In the genomic region with DNA sequence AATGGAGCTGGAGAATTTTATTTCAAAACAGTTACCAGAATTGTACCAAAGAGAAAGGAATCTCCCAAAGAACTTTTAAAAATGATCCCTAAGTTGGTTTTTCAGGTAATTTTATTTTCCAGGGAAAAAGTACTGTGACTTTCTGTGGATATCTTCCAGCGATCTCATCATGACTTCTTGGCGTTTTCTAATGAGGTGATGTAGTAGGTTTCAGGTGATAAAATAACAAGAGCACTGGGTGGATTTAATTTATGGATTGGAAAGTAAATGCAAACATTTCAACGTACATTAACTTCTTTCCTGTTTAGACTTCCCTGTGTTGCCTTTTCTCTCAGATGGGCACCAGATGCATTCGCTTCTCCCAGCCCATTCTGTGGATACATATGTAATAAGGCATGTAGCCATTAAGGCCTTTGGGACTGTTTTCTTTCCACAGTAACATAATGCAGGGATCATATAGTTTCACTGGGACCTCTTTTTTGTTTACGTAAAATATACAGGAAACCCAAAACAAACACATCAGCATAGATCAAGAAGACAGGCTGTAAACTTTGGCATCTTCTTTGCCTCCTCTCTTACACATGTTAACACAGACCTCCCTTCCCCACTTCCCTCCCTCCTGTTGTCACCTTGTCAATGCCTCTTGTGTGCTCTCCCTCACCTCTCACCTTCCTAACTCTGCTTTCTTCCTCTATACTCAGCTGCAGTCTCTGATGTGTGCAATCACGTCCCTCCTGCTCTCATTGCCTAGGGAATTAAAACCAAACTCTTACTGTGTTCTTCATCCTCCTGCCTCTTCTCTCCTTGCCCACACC, we compare ENCODE assay signal across 31 cellular contexts. TPM values are rescaled to one million over a fixed set of nuclear protein-coding genes. Genes with fewer than 3 reads are reported as not detected.
A peak's percentile ranks its signal among the peaks of the same experiment; 100 is the strongest.
DNase-seq lines count a peak whose midpoint lies in the region; ATAC-seq and TF ChIP-seq lines count a peak whose summit lies in the region.
"Had no signal": no experiment of that assay in that cellular context is flagged by ENCODE, and none has a peak within 500 bp of the region (broad histone marks: within the 10 kb centered on the region; RNA-seq: fewer than 3 reads in every experiment).

No MANE protein-coding gene starts in this region.

- H3K36me3 ChIP-seq in subcutaneous abdominal adipose tissue (ENCODE audit: control insufficient read depth in 5 of 5, insufficient read depth in 5 of 5, low read length in 5 of 5) (peaks cover 0 to 20% (median 5%) of the 10 kb centered on the region in 5 donors), upper lobe of left lung (no peaks in the 10 kb centered on the region), gastrocnemius medialis (no peaks in the 10 kb centered on the region)
- H3K36me3 ChIP-seq: esophagus muscularis mucosa, spleen, vagina had no signal

- peak overlapping the region; percentile 80 for H3K27ac Mint-ChIP-seq in chondrocyte (ENCODE audit: unreplicated experiment)
- H3K27ac Mint-ChIP-seq: activated naive CD8-positive, alpha-beta T cell treated with anti-CD3 and anti-CD28 coated beads, Interleukin-2, amount 50 U/mL, for 24 hours; B cell; stimulated activated effector memory CD8-positive, alpha-beta T cell treated with anti-CD3 and anti-CD28 coated beads, Interleukin-12 subunit alpha, Interleukin-12 subunit beta, amount 100 ng/mL, for 72 hours had no signal

- TF ChIP-seq POLR2A in upper lobe of left lung (IDR thresholded peaks at IDR 0.05) (no peak), gastrocnemius medialis (IDR thresholded peaks at IDR 0.05) (no peak)

- ATAC-seq in Right ventricle myocardium superior (ENCODE audit: poor library complexity) (peak; percentile 59), left cardiac atrium (no peak), upper lobe of left lung (ENCODE audit: low FRiP score in 2 of 2) (no peak), gastrocnemius medialis (no peak)
- ATAC-seq: activated naive CD8-positive, alpha-beta T cell treated with anti-CD3 and anti-CD28 coated beads, Interleukin-2, amount 50 U/mL, for 24 hours; stimulated activated effector memory CD8-positive, alpha-beta T cell treated with anti-CD3 and anti-CD28 coated beads, Interleukin-12 subunit alpha, Interleukin-12 subunit beta, amount 100 ng/mL, for 72 hours had no signal

- H3K9me3 ChIP-seq in subcutaneous abdominal adipose tissue (ENCODE audit: control insufficient read depth in 5 of 5, low read length in 5 of 5) (no peaks in the 10 kb centered on the region), upper lobe of left lung (no peaks in the 10 kb centered on the region), gastrocnemius medialis (no peaks in the 10 kb centered on the region)
- H3K9me3 ChIP-seq: A549, esophagus muscularis mucosa, SJCRH30, vagina had no signal

- 82 to 87% methylated on average over 6 of the region's 6 CpGs for WGBS in upper lobe of left lung, 2 donors

- DNase-seq in Right ventricle myocardium superior: no peak
- no peak for DNase-seq in left cardiac atrium
- no peak for DNase-seq in chondrocyte (ENCODE audit: low spot score)
- DNase-seq in left kidney (ENCODE audit: low read depth, low spot score): peak; percentile 88
- DNase-seq in upper lobe of left lung: no peak
- DNase-seq in gastrocnemius medialis: no peak
- no peak for DNase-seq in NCI-H2171 treated with DMSO at 0.1 percent for 48 hours (lab: John Stamatoyannopoulos, UW)
- DNase-seq: activated gamma-delta T cell treated with Interleukin-2 at 50 U/mL for 16 hours; activated naive CD8-positive, alpha-beta T cell treated with anti-CD3 and anti-CD28 coated beads, Interleukin-2, amount 50 U/mL, for 24 hours; activated T-cell treated with anti-CD3 and anti-CD28 coated beads, Interleukin-2, amount 50 U/mL, for 1 hour; effector memory CD4-positive, alpha-beta T cell; foreskin melanocyte; GF-D8; hypothalamus; kidney; NCI-H1092 treated with DMSO at 0.1 percent for 48 hours; NCI-H187 treated with DMSO at 0.1 percent for 48 hours; NCI-H446; nucleus accumbens; SJCRH30; spleen; stimulated activated CD4-positive, alpha-beta T cell treated with anti-CD3 and anti-CD28 coated beads, Interleukin-2, amount 100 ng/mL, for 48 hours; T-helper 1 cell had no signal

- H3K27ac ChIP-seq in subcutaneous abdominal adipose tissue (ENCODE audit: low read depth, low read length) (peak overlapping the region; percentile 16), upper lobe of left lung (no peak overlapping the region), gastrocnemius medialis (no peak overlapping the region)
- H3K27ac ChIP-seq: HL-60, SJCRH30, spleen, vagina had no signal

- peaks cover under 1% of the 10 kb centered on the region for H3K9me3 Mint-ChIP-seq in chondrocyte (ENCODE audit: low read depth)
- H3K9me3 Mint-ChIP-seq: activated naive CD8-positive, alpha-beta T cell treated with anti-CD3 and anti-CD28 coated beads, Interleukin-2, amount 50 U/mL, for 24 hours; stimulated activated effector memory CD8-positive, alpha-beta T cell treated with anti-CD3 and anti-CD28 coated beads, Interleukin-12 subunit alpha, Interleukin-12 subunit beta, amount 100 ng/mL, for 72 hours had no signal

- H3K4me3 Mint-ChIP-seq in chondrocyte (ENCODE audit: unreplicated experiment): no peak overlapping the region
- H3K4me3 Mint-ChIP-seq: activated naive CD8-positive, alpha-beta T cell treated with anti-CD3 and anti-CD28 coated beads, Interleukin-2, amount 50 U/mL, for 24 hours; B cell; stimulated activated effector memory CD8-positive, alpha-beta T cell treated with anti-CD3 and anti-CD28 coated beads, Interleukin-12 subunit alpha, Interleukin-12 subunit beta, amount 100 ng/mL, for 72 hours had no signal

- TF ChIP-seq EP300 in upper lobe of left lung (IDR thresholded peaks at IDR 0.05): no peak

- in situ Hi-C loops in gastrocnemius medialis (cut with MboI; ENCODE audit: low sequenced_read_pairs in 4 of 4): no loop called here

- H3K4me1 ChIP-seq in subcutaneous abdominal adipose tissue (ENCODE audit: control insufficient read depth in 5 of 5, insufficient read depth in 5 of 5, low read length in 5 of 5): peaks cover 0 to 47% (median 28%) of the 10 kb centered on the region in 5 donors
- H3K4me1 ChIP-seq in upper lobe of left lung: peaks cover 0 to 9% (median 4%) of the 10 kb centered on the region in 4 donors
- H3K4me1 ChIP-seq in gastrocnemius medialis: no peaks in the 10 kb centered on the region

- H3K4me1 Mint-ChIP-seq in chondrocyte (ENCODE audit: low read depth): peaks cover 65% of the 10 kb centered on the region
- H3K4me1 Mint-ChIP-seq: activated naive CD8-positive, alpha-beta T cell treated with anti-CD3 and anti-CD28 coated beads, Interleukin-2, amount 50 U/mL, for 24 hours; B cell had no signal

- intact Hi-C loops in Right ventricle myocardium superior (cut with DNase I): no loop called here
- intact Hi-C loops in left cardiac atrium (cut with DNase I): no loop called here
- intact Hi-C loops in gastrocnemius medialis (cut with DNase I; ENCODE audit: low total_unique reads): no loop called here

- H3K27me3 ChIP-seq in subcutaneous abdominal adipose tissue (ENCODE audit: control insufficient read depth in 5 of 5, insufficient read depth in 4 of 5, low read length in 5 of 5) (no peaks in the 10 kb centered on the region), upper lobe of left lung (no peaks in the 10 kb centered on the region), gastrocnemius medialis (no peaks in the 10 kb centered on the region)
- H3K27me3 ChIP-seq: esophagus muscularis mucosa, SJCRH30, spleen, vagina had no signal

- no peak overlapping the region for H3K9ac ChIP-seq in subcutaneous abdominal adipose tissue (ENCODE audit: low read length in 5 of 5)

- TF ChIP-seq CTCF in chondrocyte (IDR thresholded peaks at IDR 0.05) (no peak), upper lobe of left lung (IDR thresholded peaks at IDR 0.05) (no peak), gastrocnemius medialis (IDR thresholded peaks at IDR 0.05 in 4 of 5, conservative IDR thresholded peaks at IDR 0.05 in 1 of 5) (no peak)

- H3K4me3 ChIP-seq in subcutaneous abdominal adipose tissue (ENCODE audit: low read depth in 1 of 5, low read length in 5 of 5): no peak overlapping the region
- H3K4me3 ChIP-seq in upper lobe of left lung: no peak overlapping the region
- H3K4me3 ChIP-seq in gastrocnemius medialis: no peak overlapping the region
- H3K4me3 ChIP-seq: A549, esophagus muscularis mucosa, SJCRH30, spleen, vagina had no signal

- no peaks in the 10 kb centered on the region for H3K27me3 Mint-ChIP-seq in chondrocyte (ENCODE audit: low read depth)
- H3K27me3 Mint-ChIP-seq: activated naive CD8-positive, alpha-beta T cell treated with anti-CD3 and anti-CD28 coated beads, Interleukin-2, amount 50 U/mL, for 24 hours; B cell; brain had no signal

- H3K36me3 Mint-ChIP-seq in chondrocyte (ENCODE audit: low read depth): peaks cover 21% of the 10 kb centered on the region
- H3K36me3 Mint-ChIP-seq: stimulated activated effector memory CD8-positive, alpha-beta T cell treated with anti-CD3 and anti-CD28 coated beads, Interleukin-12 subunit alpha, Interleukin-12 subunit beta, amount 100 ng/mL, for 72 hours had no signal

RNA-seq across cellular contexts. Expression of a gene that starts 13.0 kb away (rescaled TPM):
- 122 TPM for total RNA-seq in Right ventricle myocardium superior
- total RNA-seq in left cardiac atrium: 10 to 100 TPM; 29.0 to 31.2 TPM
- 70.3 to 138 TPM (median 133 TPM) in 3 replicates for total RNA-seq in chondrocyte
- 10 to 100 TPM; 22.4 to 67.1 (median 42.7) TPM for total RNA-seq in upper lobe of left lung
- 1 to 10 TPM; 3.0 to 7.2 (median 4.0) TPM for total RNA-seq in gastrocnemius medialis
